ENCODE assay signal across 14 cellular contexts in the genomic region with DNA sequence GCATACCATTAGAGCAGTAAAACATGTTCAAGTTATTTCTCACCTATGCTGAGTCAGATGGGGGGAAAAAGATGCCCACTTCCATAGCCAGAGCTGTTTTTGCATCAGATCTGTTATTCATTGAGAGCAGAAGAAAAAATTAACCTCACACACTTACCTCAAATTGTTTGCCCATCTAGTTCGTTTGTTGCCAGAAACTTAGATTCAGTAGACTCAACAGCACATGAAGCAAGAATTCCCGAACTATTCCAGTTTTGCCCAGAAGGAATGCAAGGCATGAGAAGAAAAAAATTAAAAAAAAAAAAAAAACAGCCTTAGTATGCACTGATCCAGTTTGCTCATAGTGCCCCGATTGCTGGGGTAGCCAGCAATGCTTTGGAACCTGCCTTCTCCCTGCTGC. TPM values are rescaled to one million over a fixed set of nuclear protein-coding genes. Genes with fewer than 3 reads are reported as not detected.
DNase-seq lines count a peak whose midpoint lies in the region; ATAC-seq, FAIRE-seq and TF ChIP-seq lines count a peak whose summit lies in the region.
"Had no signal": no experiment of that assay in that cellular context is flagged by ENCODE, and none has a peak within 500 bp of the region (broad histone marks: within the 10 kb centered on the region; RNA-seq: fewer than 3 reads in every experiment).

No MANE protein-coding gene starts in this region.

- no peak overlapping the region for H3K9ac ChIP-seq in GM23248

- H3K79me2 ChIP-seq in GM23248 (ENCODE audit: insufficient read depth) = no peaks in the 10 kb centered on the region

- no peak overlapping the region for H2AFZ ChIP-seq in GM23248

- H3K9me3 ChIP-seq in GM23248 (ENCODE audit: low read depth) = no peaks in the 10 kb centered on the region

- H3K9me3 Mint-ChIP-seq in glutamatergic neuron (ENCODE audit: unreplicated experiment) = peaks cover 2% of the 10 kb centered on the region
- no peaks in the 10 kb centered on the region for H3K9me3 Mint-ChIP-seq in activated naive CD4-positive, alpha-beta T cell treated with anti-CD3 and anti-CD28 coated beads, Interleukin-2, amount 50 U/mL, for 72 hours

- H3K4me3 ChIP-seq in GM23248 (no peak overlapping the region), fibroblast of pulmonary artery (replicated peaks; ENCODE audit: low read depth, low read length) (no peak overlapping the region)

- peak; percentile 9 for FAIRE-seq in urothelium cell line (lab: Jason Lieb, UNC)
- FAIRE-seq: bronchial epithelial cell, keratinocyte had no signal

- no peaks in the 10 kb centered on the region for H3K36me3 ChIP-seq in GM23248 (ENCODE audit: low read depth)

- no peaks in the 10 kb centered on the region for H3K27me3 ChIP-seq in GM23248 (replicated peaks; ENCODE audit: insufficient read depth)

- H3K4me2 ChIP-seq in GM23248 (ENCODE audit: unreplicated experiment) = peak overlapping the region; percentile 55

- H3F3A ChIP-seq in GM23248 (ENCODE audit: insufficient read depth) = peaks cover 56% of the 10 kb centered on the region

- H3K27ac Mint-ChIP-seq in glutamatergic neuron (ENCODE audit: unreplicated experiment) = no peak overlapping the region
- H3K27ac Mint-ChIP-seq in activated naive CD4-positive, alpha-beta T cell treated with anti-CD3 and anti-CD28 coated beads, Interleukin-2, amount 50 U/mL, for 72 hours = no peak overlapping the region
- H3K27ac Mint-ChIP-seq: progenitor cell of endocrine pancreas, T-helper 17 cell had no signal

- H3K4me1 ChIP-seq in GM23248 (ENCODE audit: insufficient read depth) = peaks cover 60% of the 10 kb centered on the region

- peak; percentile 88 for DNase-seq in GM23248
- peak; percentile 28 to 31 for DNase-seq in SW 1271 (lab: John Stamatoyannopoulos, UW)
- DNase-seq in fibroblast of pulmonary artery (ENCODE audit: low read depth) = peak; percentile 62
- peak; percentile 70 for DNase-seq in urothelium cell line (ENCODE audit: low spot score)
- DNase-seq in stimulated activated CD4-positive, alpha-beta T cell treated with anti-CD3 and anti-CD28 coated beads, Interleukin-2, amount 100 ng/mL, for 24 hours = no peak
- DNase-seq in glutamatergic neuron = no peak
- DNase-seq in activated naive CD4-positive, alpha-beta T cell treated with anti-CD3 and anti-CD28 coated beads, Interleukin-2, amount 50 U/mL, for 72 hours (ENCODE audit: low spot score in 2 of 2) = no peak
- DNase-seq: activated naive CD4-positive, alpha-beta T cell; effector memory CD4-positive, alpha-beta T cell; NCI-H82; T-helper 17 cell had no signal

- ATAC-seq in activated naive CD4-positive, alpha-beta T cell treated with anti-CD3 and anti-CD28 coated beads, Interleukin-2, amount 50 U/mL, for 72 hours = no peak
- ATAC-seq: T-helper 17 cell had no signal

- no peak overlapping the region for H3K4me3 Mint-ChIP-seq in glutamatergic neuron (ENCODE audit: unreplicated experiment)
- H3K4me3 Mint-ChIP-seq: T-helper 17 cell had no signal

- no peaks in the 10 kb centered on the region for H4K20me1 ChIP-seq in GM23248 (ENCODE audit: insufficient read depth)

- H3K27ac ChIP-seq in GM23248 = peak overlapping the region; percentile 57

- TF ChIP-seq CTCF in fibroblast of pulmonary artery (IDR thresholded peaks at IDR 0.05; ENCODE audit: low read length, missing control alignments) (no peak), glutamatergic neuron (IDR thresholded peaks at IDR 0.05; ENCODE audit: partially characterized antibody, unreplicated experiment) (no peak)

- no peaks in the 10 kb centered on the region for H3K9me2 ChIP-seq in GM23248 (ENCODE audit: insufficient read depth)

- WGBS in GM23248 (ENCODE audit: low coverage in 1 of 2, low lambda C conversion rate in 2 of 2, missing lambda C conversion rate in 2 of 2), 2 experiments = 0 to 1% methylated on average over 3 of the region's 3 CpGs

- no peaks in the 10 kb centered on the region for H3K27me3 Mint-ChIP-seq in glutamatergic neuron (ENCODE audit: unreplicated experiment)

- H3K36me3 Mint-ChIP-seq in glutamatergic neuron (ENCODE audit: unreplicated experiment) = no peaks in the 10 kb centered on the region
- no peaks in the 10 kb centered on the region for H3K36me3 Mint-ChIP-seq in activated naive CD4-positive, alpha-beta T cell treated with anti-CD3 and anti-CD28 coated beads, Interleukin-2, amount 50 U/mL, for 72 hours

- H3K4me1 Mint-ChIP-seq in glutamatergic neuron (ENCODE audit: low read depth, unreplicated experiment) = no peaks in the 10 kb centered on the region

- in situ Hi-C loops in GM23248 (cut with MboI) = no loop called here

RNA-seq across cellular contexts. Expression of a gene that starts 12.4 kb away (rescaled TPM):
- total RNA-seq in GM23248 (2014; rRNA removed; shearing (Covaris generic)) = 7.9 and 13.4 TPM in 2 replicates
- polyA plus RNA-seq in GM23248 (2016; fragmentation: Nextera tagmentation; extraction: Ambion mirVana) = 6.8 and 7.7 TPM in 2 replicates
- 13.7 TPM for total RNA-seq in glutamatergic neuron (ENCODE audit: unreplicated experiment)
- under 1 TPM in 1 of 2 donors, not detected in 1; 0.29 TPM for total RNA-seq in activated naive CD4-positive, alpha-beta T cell treated with anti-CD3 and anti-CD28 coated beads, Interleukin-2, amount 50 U/mL, for 72 hours
- total RNA-seq: bronchial epithelial cell had no signal

RNA-seq across cellular contexts. Expression of a gene that starts 19.9 kb away (rescaled TPM):
- total RNA-seq in GM23248 (2014; rRNA removed; shearing (Covaris generic)) = 20.4 and 21.9 TPM in 2 replicates
- 17.1 and 17.7 TPM in 2 replicates for polyA plus RNA-seq in GM23248 (2016; fragmentation: Nextera tagmentation; extraction: Ambion mirVana)
- total RNA-seq in glutamatergic neuron (ENCODE audit: unreplicated experiment) = 23.4 TPM
- 10 to 100 TPM; 17.7 to 20.5 TPM for total RNA-seq in activated naive CD4-positive, alpha-beta T cell treated with anti-CD3 and anti-CD28 coated beads, Interleukin-2, amount 50 U/mL, for 72 hours

Comparison
In these comparisons a context has a peak if more than half of its experiments do, and no peak if none do; other contexts are left out.
1. DNase-seq: peak in GM23248 (single experiment), SW 1271 (2 of 2), fibroblast of pulmonary artery (single experiment) and urothelium cell line (single experiment); none in stimulated activated CD4-positive, alpha-beta T cell treated with anti-CD3 and anti-CD28 coated beads, Interleukin-2, amount 100 ng/mL, for 24 hours (0 of 2), glutamatergic neuron (single experiment) and activated naive CD4-positive, alpha-beta T cell treated with anti-CD3 and anti-CD28 coated beads, Interleukin-2, amount 50 U/mL, for 72 hours (0 of 2).